9 cellular contexts compared by ENCODE assay signal in genomic region chr2:138779451-138780440, GRCh38. TPM values are rescaled to one million over a fixed set of nuclear protein-coding genes. Genes with fewer than 3 reads are reported as not detected.
DNase-seq lines count a peak whose midpoint lies in the region; ATAC-seq, FAIRE-seq and TF ChIP-seq lines count a peak whose summit lies in the region.
"Had no signal": no experiment of that assay in that cellular context is flagged by ENCODE, and none has a peak within 500 bp of the region (broad histone marks: within the 10 kb centered on the region; RNA-seq: fewer than 3 reads in every experiment).

Gene NXPH2, minus strand, starts transcription at chr2:138780390. Its CDS starts 149 bp downstream, at chr2:138780241.

- no peak for FAIRE-seq in HepG2 (lab: Jason Lieb, UNC)

- peak; percentile 75 for ATAC-seq in HepG2

- dilution Hi-C loops in mammary epithelial cell (cut with HindIII; ENCODE audit: low sequenced_read_pairs) = loop anchor here (25.0 kb wide), 1 partner anchor 867 kb away; no protein-coding TSS in a partner anchor

- H2AFZ ChIP-seq in mammary epithelial cell (ENCODE audit: low read depth, low read length) = peak within 1 kb of the TSS; percentile 78
- H2AFZ ChIP-seq in HepG2 (ENCODE audit: low read length) = no peak within 1 kb of the TSS

- H3K4me3 ChIP-seq in mammary epithelial cell (replicated peaks in 1 of 3; ENCODE audit: insufficient read depth in 1 of 3, low read depth in 2 of 3, low read length in 3 of 3) (peak within 1 kb of the TSS; percentile 42 to 60 (median 53)), HepG2 (replicated peaks in 1 of 3; ENCODE audit: insufficient read depth in 1 of 3, low read depth in 2 of 3, low read length in 3 of 3) (peak within 1 kb of the TSS in 2 of 3 experiments; percentile 40 to 43; a peak in 3 of 6 replicates), testis (peak within 1 kb of the TSS; percentile 6 to 42), lower leg skin (ENCODE audit: low read depth, poor library complexity, severe bottlenecking) (no peak within 1 kb of the TSS), Peyer's patch (peak within 1 kb of the TSS in 1 of 4 donors; percentile 28)

- POLR2A ChIA-PET in HepG2 (lab: Yijun Ruan, JAX) = no interaction called here

- DNase-seq in NCI-H1092 treated with DMSO at 0.1 percent for 48 hours (lab: John Stamatoyannopoulos, UW) (peak; percentile 40), NCI-H1092 (lab: John Stamatoyannopoulos, UW) (no peak), mammary epithelial cell (peak; percentile 25), HepG2 (ENCODE audit: low spot score) (no peak), testis (peak; percentile 24), lower leg skin (ENCODE audit: low spot score in 2 of 2) (no peak), NCI-H128 (lab: John Stamatoyannopoulos, UW; ENCODE audit: unreplicated experiment) (no peak), Peyer's patch (no peak)

- CTCF ChIA-PET in mammary epithelial cell (lab: Charles Lee; ENCODE audit: low non-redundant PET) (no interaction called here), HepG2 (lab: Yijun Ruan, JAX; ENCODE audit: low intra/inter-chr PET ratio, low total read pairs) (no interaction called here)

- H3K9me3 ChIP-seq in mammary epithelial cell (replicated peaks; ENCODE audit: insufficient read depth, low read length) (no peaks in the 10 kb centered on the region), HepG2 (ENCODE audit: low read length) (no peaks in the 10 kb centered on the region), testis (no peaks in the 10 kb centered on the region), Peyer's patch (no peaks in the 10 kb centered on the region)

- TF ChIP-seq EP300 in HepG2 (IDR thresholded peaks at IDR 0.05; ENCODE audit: low read depth in 2 of 2, low read length in 2 of 2) = no peak
- no peak for TF ChIP-seq EP300 in HepG2 (CRISPR knock-in tag; IDR thresholded peaks at IDR 0.05; ENCODE audit: borderline replicate concordance)

- no peak within 1 kb of the TSS for H3K9ac ChIP-seq in mammary epithelial cell (ENCODE audit: insufficient read depth, low read length)
- H3K9ac ChIP-seq in HepG2 (ENCODE audit: insufficient read depth, low read depth, low read length) = no peak within 1 kb of the TSS

- 11% methylated on average over 29 of the region's 73 CpGs for WGBS in mammary epithelial cell (ENCODE audit: low coverage, missing lambda C conversion rate)
- WGBS in HepG2 (ENCODE audit: low lambda C conversion rate) = 16% methylated on average over 43 of the region's 73 CpGs
- 1% methylated on average over 34 to 48 of the region's 73 CpGs for WGBS in testis, 2 donors
- 1% methylated on average over 39 to 50 of the region's 73 CpGs for WGBS in lower leg skin, 2 donors

- H3K36me3 ChIP-seq in mammary epithelial cell (ENCODE audit: insufficient read depth, low read length) = no peaks in the 10 kb centered on the region
- no peaks in the 10 kb centered on the region for H3K36me3 ChIP-seq in HepG2 (replicated peaks in 1 of 2; ENCODE audit: control insufficient read depth in 1 of 2, insufficient read depth in 2 of 2, low read length in 2 of 2)
- H3K36me3 ChIP-seq in testis (ENCODE audit: low read depth, missing control alignments) = no peaks in the 10 kb centered on the region
- no peaks in the 10 kb centered on the region for H3K36me3 ChIP-seq in Peyer's patch

- no peak for TF ChIP-seq CTCF in mammary epithelial cell (conservative IDR thresholded peaks at IDR 0.05 in 1 of 2, IDR thresholded peaks at IDR 0.05 in 1 of 2; ENCODE audit: extremely low read depth in 1 of 2, insufficient read depth in 1 of 2, low read depth in 1 of 2, low read length in 2 of 2)
- TF ChIP-seq CTCF in HepG2 (CRISPR knock-in tag; IDR thresholded peaks at IDR 0.05) = no peak
- TF ChIP-seq CTCF in testis (IDR thresholded peaks at IDR 0.05) = no peak
- no peak for TF ChIP-seq CTCF in lower leg skin (IDR thresholded peaks at IDR 0.05)
- TF ChIP-seq CTCF in Peyer's patch (IDR thresholded peaks at IDR 0.05) = no peak

- in situ Hi-C loops in mammary epithelial cell (cut with MboI; ENCODE audit: low sequenced_read_pairs in 2 of 2) (loop anchor here (10.0 to 25.0 kb wide), 4 partner anchors 392 to 865 kb away; no protein-coding TSS in a partner anchor), HepG2 (cut with HindIII; ENCODE audit: extremely low pct_ligation_motif_present, low pct_unique_long_range_greater_than_20kb) (no loop called here)

- H3K27me3 ChIP-seq in mammary epithelial cell (ENCODE audit: insufficient read depth, low read length) (no peaks in the 10 kb centered on the region), HepG2 (ENCODE audit: control insufficient read depth in 1 of 2, insufficient read depth in 2 of 2, low read length in 2 of 2) (peaks cover 8 to 53% of the 10 kb centered on the region in 2 experiments; a peak in 4 of 5 replicates), testis (no peaks in the 10 kb centered on the region), Peyer's patch (peaks cover 0 to 10% of the 10 kb centered on the region in 2 donors)

- no peaks in the 10 kb centered on the region for H3K79me2 ChIP-seq in mammary epithelial cell (ENCODE audit: insufficient read depth, low read length)
- no peaks in the 10 kb centered on the region for H3K79me2 ChIP-seq in HepG2 (ENCODE audit: insufficient read depth, low read length)

- no TSS peak for BruUV-seq in mammary epithelial cell (replicated peaks; lab: Mats Ljungman, UMichigan)
- BruUV-seq in HepG2 (replicated peaks; lab: Mats Ljungman, UMichigan) = no TSS peak

- H3K4me1 ChIP-seq in mammary epithelial cell (ENCODE audit: insufficient read depth, low read length) = peaks cover 6% of the 10 kb centered on the region
- peaks cover 16% of the 10 kb centered on the region for H3K4me1 ChIP-seq in HepG2 (ENCODE audit: insufficient read depth, low read length)
- H3K4me1 ChIP-seq in testis = no peaks in the 10 kb centered on the region
- peaks cover 0 to 6% (median 0%) of the 10 kb centered on the region in 4 donors for H3K4me1 ChIP-seq in Peyer's patch

- no peak within 1 kb of the TSS for H3K27ac ChIP-seq in mammary epithelial cell (ENCODE audit: insufficient read depth, low read depth, low read length)
- no peak within 1 kb of the TSS for H3K27ac ChIP-seq in HepG2 (ENCODE audit: extremely low read length, insufficient read depth, low read length)
- no peak within 1 kb of the TSS for H3K27ac ChIP-seq in testis
- H3K27ac ChIP-seq in Peyer's patch = no peak within 1 kb of the TSS

- intact Hi-C loops in mammary epithelial cell (cut with micrococcal nuclease) (loop anchor here (10.0 kb wide), 1 partner anchor 215 kb away; no protein-coding TSS in a partner anchor), HepG2 (cut with micrococcal nuclease; ENCODE audit: unreplicated experiment) (loop anchor here (10.0 kb wide), 1 partner anchor 155 kb away; no protein-coding TSS in a partner anchor), testis (cut with DNase I; ENCODE audit: low total_unique reads) (no loop called here), lower leg skin (cut with DNase I; ENCODE audit: low total_unique reads) (loop anchor here (10.0 kb wide), 2 partner anchors 685 to 865 kb away; no protein-coding TSS in a partner anchor)

- peak within 1 kb of the TSS; percentile 100 for H3K4me2 ChIP-seq in mammary epithelial cell (ENCODE audit: insufficient read depth, low read depth, low read length)
- peak within 1 kb of the TSS; percentile 64 for H3K4me2 ChIP-seq in HepG2 (ENCODE audit: low read depth, low read length)

- H4K20me1 ChIP-seq in mammary epithelial cell (ENCODE audit: insufficient read depth, low read length) = no peaks in the 10 kb centered on the region
- H4K20me1 ChIP-seq in HepG2 (ENCODE audit: insufficient read depth, low read length) = no peaks in the 10 kb centered on the region

- no peak for TF ChIP-seq RAD21 in HepG2 (CRISPR knock-in tag; IDR thresholded peaks at IDR 0.05)

- TF ChIP-seq POLR2A in HepG2 (IDR thresholded peaks at IDR 0.05; ENCODE audit: insufficient read depth in 1 of 2, low read depth in 2 of 2, low read length in 2 of 2) (no peak), testis (IDR thresholded peaks at IDR 0.05) (no peak), lower leg skin (IDR thresholded peaks at IDR 0.05) (no peak), Peyer's patch (IDR thresholded peaks at IDR 0.05) (no peak)

TF ChIP-seq in HepG2, 621 proteins besides CTCF, POLR2A, EP300 and RAD21 (continues in another document):
- no peak for TF ChIP-seq MAZ (IDR thresholded peaks at IDR 0.05; ENCODE audit: borderline replicate concordance, low read depth, low read length)
- TF ChIP-seq MAZ (CRISPR knock-in tag; IDR thresholded peaks at IDR 0.05; ENCODE audit: low read depth) = no peak

RNA-seq across cellular contexts. Expression of gene NXPH2, which starts in this region (rescaled TPM):
- not detected for total RNA-seq in mammary epithelial cell
- 0.76 TPM for polyA plus RNA-seq in mammary epithelial cell
- polyA minus RNA-seq in mammary epithelial cell = not detected
- total RNA-seq in HepG2 (2016; rRNA removed; fragmentation: Illumina TruSeq; extraction: Trizol) = not detected in 2 replicates
- total RNA-seq in HepG2 (2016; cell fraction: cytosol; rRNA removed; fragmentation: Illumina TruSeq; extraction: Trizol; ENCODE audit: low read depth) = not detected in 2 replicates
- not detected in 2 replicates for total RNA-seq in HepG2 (2016; cell fraction: insoluble cytoplasmic fraction; rRNA removed; fragmentation: Illumina TruSeq; extraction: Trizol)
- total RNA-seq in HepG2 (2016; cell fraction: membrane; rRNA removed; fragmentation: Illumina TruSeq; extraction: Trizol) = not detected in 2 replicates
- total RNA-seq in HepG2 (2016; cell fraction: nucleus; rRNA removed; fragmentation: Illumina TruSeq; extraction: Trizol) = not detected in 2 replicates
- not detected in 2 replicates for polyA plus RNA-seq in HepG2 (2011; rRNA removed)
- not detected in 2 replicates for polyA plus RNA-seq in HepG2 (2011; cell fraction: cytosol; rRNA removed)
- polyA plus RNA-seq in HepG2 (2011; cell fraction: nucleus; rRNA removed) = not detected in 2 replicates
- polyA plus RNA-seq in HepG2 (2012) = not detected in 2 replicates
- polyA plus RNA-seq in HepG2 (2016; cell fraction: cytosol; fragmentation: Illumina TruSeq; extraction: Trizol; ENCODE audit: low read depth) = not detected in 2 replicates
- polyA plus RNA-seq in HepG2 (2016; cell fraction: insoluble cytoplasmic fraction; fragmentation: Illumina TruSeq; extraction: Trizol; ENCODE audit: low read depth) = not detected in 2 replicates
- polyA plus RNA-seq in HepG2 (2016; cell fraction: membrane; fragmentation: Illumina TruSeq; extraction: Trizol; ENCODE audit: low read depth) = not detected in 2 replicates
- polyA plus RNA-seq in HepG2 (2016; cell fraction: nucleus; fragmentation: Illumina TruSeq; extraction: Trizol; ENCODE audit: insufficient read depth, low read depth) = not detected in 2 replicates
- polyA minus RNA-seq in HepG2 (2011; rRNA and poly(A)+ RNA removed; ENCODE audit: low replicate concordance) = not detected in 2 replicates
- polyA minus RNA-seq in HepG2 (2011; cell fraction: cytosol; rRNA and poly(A)+ RNA removed) = not detected in 2 replicates
- not detected in 2 replicates for polyA minus RNA-seq in HepG2 (2011; cell fraction: nucleus; rRNA and poly(A)+ RNA removed)
- not detected for total RNA-seq in testis
- polyA plus RNA-seq in testis (ENCODE audit: insufficient read depth, low read depth, low replicate concordance) = 0.63 TPM
- not detected for total RNA-seq in lower leg skin
- not detected for total RNA-seq in Peyer's patch
- total RNA-seq: mesenteric fat pad had no signal

Comparison
In these comparisons a context has a peak if more than half of its experiments do, and no peak if none do; other contexts are left out.
1. Peak in DNase-seq, H3K4me3 ChIP-seq and H3K4me2 ChIP-seq in mammary epithelial cell; RNA of the gene not detected or under 1 TPM.
2. Peak in ATAC-seq, H3K4me3 ChIP-seq and H3K4me2 ChIP-seq in HepG2; RNA of the gene not detected or under 1 TPM.
3. Peak in DNase-seq and H3K4me3 ChIP-seq in testis; RNA of the gene not detected or under 1 TPM.